ENCODE assay signal across 8 cellular contexts in genomic region chr3:41198526-41198925, GRCh38. TPM values are rescaled to one million over a fixed set of nuclear protein-coding genes. Genes with fewer than 3 reads are reported as not detected.
DNase-seq lines count a peak whose midpoint lies in the region; ATAC-seq and TF ChIP-seq lines count a peak whose summit lies in the region.

No MANE protein-coding gene starts in this region.

- peak overlapping the region; percentile 94 for H3K4me3 ChIP-seq in fibroblast of the aortic adventitia (ENCODE audit: low read depth, low read length)
- H3K4me3 ChIP-seq in neutrophil (ENCODE audit: low read depth in 1 of 2, low read length in 1 of 2), result peak overlapping the region; percentile 82 to 83

- peak; percentile 4 for ATAC-seq in GM18868 (IDR thresholded peaks at IDR 0.05; ENCODE audit: unreplicated experiment)
- ATAC-seq in GM18861 (IDR thresholded peaks at IDR 0.05; ENCODE audit: unreplicated experiment), result no peak

- no peaks in the 10 kb centered on the region for H3K9me3 ChIP-seq in neutrophil

- peaks cover 38 to 39% of the 10 kb centered on the region in 2 experiments for H3K4me1 ChIP-seq in neutrophil (ENCODE audit: control insufficient read depth in 1 of 2, insufficient read depth in 1 of 2, low read depth in 1 of 2, low read length in 1 of 2)

- H3K27ac ChIP-seq in neutrophil, result peak overlapping the region; percentile 92

- peaks cover 3% of the 10 kb centered on the region for H3K27me3 ChIP-seq in neutrophil

- no peaks in the 10 kb centered on the region for H3K36me3 ChIP-seq in neutrophil

- DNase-seq in HuH-7.5 (ENCODE audit: low spot score), result peak; percentile 42
- peak; percentile 2 to 5 for DNase-seq in activated CD4-positive, alpha-beta T cell treated with anti-CD3 and anti-CD28 coated beads, Interleukin-2, amount 50 U/mL, for 4 hours
- DNase-seq in fibroblast of the aortic adventitia (ENCODE audit: low read depth), result peak; percentile 17
- DNase-seq in GM03348 (ENCODE audit: low spot score), result no peak
- no peak for DNase-seq in HCEC 1CT

- TF ChIP-seq CTCF in fibroblast of the aortic adventitia (IDR thresholded peaks at IDR 0.05; ENCODE audit: insufficient read depth, low read length) (no peak), neutrophil (IDR thresholded peaks at IDR 0.05) (no peak)

RNA-seq across cellular contexts. Expression of gene CTNNB1, which starts 0.8 kb away (rescaled TPM):
- total RNA-seq in fibroblast of the aortic adventitia (ENCODE audit: low replicate concordance), result 461 and 693 TPM in 2 replicates

Comparison
In these comparisons a context has a peak if more than half of its experiments do, and no peak if none do; other contexts are left out.
1. DNase-seq: peak in HuH-7.5 (single experiment), activated CD4-positive, alpha-beta T cell treated with anti-CD3 and anti-CD28 coated beads, Interleukin-2, amount 50 U/mL, for 4 hours (2 of 2) and fibroblast of the aortic adventitia (single experiment); none in GM03348 (single experiment) and HCEC 1CT (single experiment).